ENCODE assay signal across 17 cellular contexts in genomic region chr20:47694021-47694818, GRCh38.
DNase-seq lines count a peak whose midpoint lies in the region; ATAC-seq and TF ChIP-seq lines count a peak whose summit lies in the region.
"Had no signal": no experiment of that assay in that cellular context is flagged by ENCODE, and none has a peak within 500 bp of the region (broad histone marks: within the 10 kb centered on the region; RNA-seq: fewer than 3 reads in every experiment).

No MANE protein-coding gene starts in this region.

- TF ChIP-seq CTCF in RWPE1 (conservative IDR thresholded peaks at IDR 0.05; ENCODE audit: low read depth) (no peak), nephron (IDR thresholded peaks at IDR 0.05; ENCODE audit: unreplicated experiment in 3 of 3) (no peak)

- H3K36me3 Mint-ChIP-seq in nephron (ENCODE audit: low read depth): peaks cover 23% of the 10 kb centered on the region
- H3K36me3 Mint-ChIP-seq: CD8-positive, alpha-beta T cell had no signal

- H3K27ac ChIP-seq in RWPE1: peak overlapping the region; percentile 34

- DNase-seq in stimulated activated naive CD8-positive, alpha-beta T cell treated with anti-CD3 and anti-CD28 coated beads, Interleukin-15, Interleukin-2, amounts not matched to agents 100 U/mL and 50 U/mL, for 24 hours: no peak
- DNase-seq in stimulated activated naive CD8-positive, alpha-beta T cell treated with anti-CD3 and anti-CD28 coated beads, Interleukin-15, amount 100 ng/mL, for 72 hours: no peak
- DNase-seq in RWPE1 (ENCODE audit: low spot score) (no peak), kidney glomerular epithelial cell (lab: John Stamatoyannopoulos, UW) (no peak)
- no peak for DNase-seq in stimulated activated CD4-positive, alpha-beta T cell treated with anti-CD3 and anti-CD28 coated beads, Interleukin-15, amount 100 ng/mL, for 24 hours
- DNase-seq in stimulated activated CD4-positive, alpha-beta T cell treated with anti-CD3 and anti-CD28 coated beads, Interleukin-4, amount 100 ng/mL, for 1 hour: no peak
- DNase-seq: CD8-positive, alpha-beta T cell; COR-L47; DMS153; DMS79 treated with DMSO at 0.1 percent for 48 hours; EL; HCEC 1CT; HFFc6 had no signal

- CTCF ChIA-PET in RWPE1 (lab: Yijun Ruan, JAX): interaction anchor here (0.6 to 2.2 kb wide), 6 partner anchors 16 to 1089 kb away, joined by 3 to 11 read pairs (median 4); no protein-coding TSS in a partner anchor

- ATAC-seq in stimulated activated naive CD8-positive, alpha-beta T cell treated with anti-CD3 and anti-CD28 coated beads, Interleukin-15, Interleukin-2, amounts not matched to agents 100 U/mL and 50 U/mL, for 24 hours: peak; percentile 23
- no peak for ATAC-seq in stimulated activated naive CD8-positive, alpha-beta T cell treated with anti-CD3 and anti-CD28 coated beads, Interleukin-15, amount 100 ng/mL, for 72 hours
- no peak for ATAC-seq in GM18909 (IDR thresholded peaks at IDR 0.05; ENCODE audit: poor library complexity, unreplicated experiment)
- ATAC-seq: CD8-positive, alpha-beta T cell had no signal

- H3K4me3 Mint-ChIP-seq in stimulated activated naive CD8-positive, alpha-beta T cell treated with anti-CD3 and anti-CD28 coated beads, Interleukin-15, amount 100 ng/mL, for 72 hours: no peak overlapping the region
- no peak overlapping the region for H3K4me3 Mint-ChIP-seq in nephron
- H3K4me3 Mint-ChIP-seq: B cell; CD14-positive monocyte; CD8-positive, alpha-beta T cell; HFFc6 had no signal

- H3K27me3 Mint-ChIP-seq in stimulated activated naive CD8-positive, alpha-beta T cell treated with anti-CD3 and anti-CD28 coated beads, Interleukin-15, amount 100 ng/mL, for 72 hours: no peaks in the 10 kb centered on the region
- H3K27me3 Mint-ChIP-seq in nephron (ENCODE audit: low read depth): no peaks in the 10 kb centered on the region
- H3K27me3 Mint-ChIP-seq: B cell had no signal

- H3K27ac Mint-ChIP-seq in stimulated activated naive CD8-positive, alpha-beta T cell treated with anti-CD3 and anti-CD28 coated beads, Interleukin-15, amount 100 ng/mL, for 72 hours: no peak overlapping the region
- peak overlapping the region in 2 of 3 experiments; percentile 85 to 88 for H3K27ac Mint-ChIP-seq in nephron
- H3K27ac Mint-ChIP-seq: B cell; CD8-positive, alpha-beta T cell; HFFc6 had no signal

- H3K9me3 Mint-ChIP-seq in stimulated activated naive CD8-positive, alpha-beta T cell treated with anti-CD3 and anti-CD28 coated beads, Interleukin-15, amount 100 ng/mL, for 72 hours: peaks cover 8 to 17% of the 10 kb centered on the region in 2 donors
- H3K9me3 Mint-ChIP-seq in nephron: no peaks in the 10 kb centered on the region

- peaks cover 9% of the 10 kb centered on the region for H3K4me1 Mint-ChIP-seq in stimulated activated naive CD8-positive, alpha-beta T cell treated with anti-CD3 and anti-CD28 coated beads, Interleukin-15, amount 100 ng/mL, for 72 hours
- H3K4me1 Mint-ChIP-seq in nephron: peaks cover 38% of the 10 kb centered on the region
- H3K4me1 Mint-ChIP-seq: B cell had no signal

- POLR2A ChIA-PET in RWPE1 (lab: Yijun Ruan, JAX; ENCODE audit: low non-redundant PET): no interaction called here

Comparison
In these comparisons a context has a peak if more than half of its experiments do, and no peak if none do; other contexts are left out.
1. H3K27ac Mint-ChIP-seq: peak in nephron (2 of 3); none in stimulated activated naive CD8-positive, alpha-beta T cell treated with anti-CD3 and anti-CD28 coated beads, Interleukin-15, amount 100 ng/mL, for 72 hours (0 of 2).